ENCODE assay signal across 1 cellular context in the genomic region with DNA sequence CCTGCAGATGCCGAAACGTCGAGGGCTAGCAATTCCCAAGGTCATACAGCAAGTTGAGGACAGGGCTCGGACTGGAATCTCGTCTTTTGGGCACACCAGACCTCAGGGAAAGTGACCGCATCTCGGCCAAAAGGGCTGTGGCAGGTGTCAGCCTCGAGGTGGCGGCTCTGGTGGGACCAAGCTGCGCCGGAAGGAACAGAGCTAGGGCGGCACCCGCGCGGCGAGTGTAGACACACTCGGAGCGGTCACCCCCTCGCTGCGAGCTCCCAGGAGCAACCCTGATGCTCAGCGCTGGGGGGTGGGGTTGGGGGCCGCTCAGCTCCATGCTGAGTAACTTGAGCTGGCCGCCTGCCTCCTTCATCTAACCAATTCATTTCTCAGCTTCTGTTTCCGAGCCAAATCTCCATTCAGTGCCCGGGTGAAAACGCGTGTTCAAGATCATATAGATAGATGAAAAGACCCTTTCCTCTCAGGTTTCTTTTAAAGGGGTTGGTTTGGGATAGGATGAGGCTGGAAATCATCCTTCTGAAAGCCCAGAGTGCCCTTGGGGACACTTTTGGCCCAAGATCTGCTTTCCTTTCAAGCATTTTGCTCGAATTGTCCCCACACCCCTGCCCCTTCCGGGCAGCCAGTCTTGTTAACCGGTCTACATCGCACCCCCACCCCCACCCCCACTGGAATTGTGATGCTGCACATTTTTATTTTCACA.
TF ChIP-seq lines count a peak whose summit lies in the region.

No MANE protein-coding gene starts in this region.

TF ChIP-seq in K562, 482 proteins besides CTCF, POLR2A, EP300 and RAD21 (continued from another document and continues in another):
- TF ChIP-seq RNF2 (IDR thresholded peaks at IDR 0.05) (0 out of 2 replicates have a peak, but pooled peaks have one; percentile 35), HMGN3 (IDR thresholded peaks at IDR 0.05; ENCODE audit: borderline replicate concordance, extremely low read depth, insufficient read length, low read depth, low read length) (peak; percentile 86), NBN (IDR thresholded peaks at IDR 0.05; ENCODE audit: low read depth) (no peak), PURB (CRISPR knock-in tag; IDR thresholded peaks at IDR 0.05; ENCODE audit: low read depth) (no peak), CBFB (CRISPR knock-in tag; IDR thresholded peaks at IDR 0.05) (peak; percentile 71; the same call in 1 of the 2 replicates), TBP (optimal IDR thresholded peaks at IDR 0.05; ENCODE audit: low read depth, low read length) (no peak), ZNF197 (CRISPR knock-in tag; IDR thresholded peaks at IDR 0.05; ENCODE audit: low read depth) (no peak), HCFC1 (IDR thresholded peaks at IDR 0.05; ENCODE audit: low read depth, low read length) (no peak), POLR2H (tag; IDR thresholded peaks at IDR 0.05; ENCODE audit: low read depth) (no peak), POLR2G (IDR thresholded peaks at IDR 0.05; ENCODE audit: low read depth, low read length) (0 out of 2 replicates have a peak, but pooled peaks have one; percentile 15), MCM2 (IDR thresholded peaks at IDR 0.05; ENCODE audit: low read depth) (no peak), ZNF316 (IDR thresholded peaks at IDR 0.05) (no peak), PRPF4 (IDR thresholded peaks at IDR 0.05; ENCODE audit: insufficient read depth, low read depth, low read length, poor library complexity, severe bottlenecking) (no peak), ZNF347 (CRISPR knock-in tag; IDR thresholded peaks at IDR 0.05; ENCODE audit: low read depth) (no peak), SNRNP70 (optimal IDR thresholded peaks at IDR 0.05; ENCODE audit: low read depth, low read length) (no peak), SMARCB1 (IDR thresholded peaks at IDR 0.05; ENCODE audit: insufficient read length, low read depth) (no peak), POLR2AphosphoS5 (IDR thresholded peaks at IDR 0.05; ENCODE audit: control insufficient read depth, insufficient read depth, low read depth, low read length) (no peak), NRF1 (conservative IDR thresholded peaks at IDR 0.05 in 1 of 2, IDR thresholded peaks at IDR 0.05 in 1 of 2) (peak; percentile 75 to 81)
- TF ChIP-seq, protein P1, sequence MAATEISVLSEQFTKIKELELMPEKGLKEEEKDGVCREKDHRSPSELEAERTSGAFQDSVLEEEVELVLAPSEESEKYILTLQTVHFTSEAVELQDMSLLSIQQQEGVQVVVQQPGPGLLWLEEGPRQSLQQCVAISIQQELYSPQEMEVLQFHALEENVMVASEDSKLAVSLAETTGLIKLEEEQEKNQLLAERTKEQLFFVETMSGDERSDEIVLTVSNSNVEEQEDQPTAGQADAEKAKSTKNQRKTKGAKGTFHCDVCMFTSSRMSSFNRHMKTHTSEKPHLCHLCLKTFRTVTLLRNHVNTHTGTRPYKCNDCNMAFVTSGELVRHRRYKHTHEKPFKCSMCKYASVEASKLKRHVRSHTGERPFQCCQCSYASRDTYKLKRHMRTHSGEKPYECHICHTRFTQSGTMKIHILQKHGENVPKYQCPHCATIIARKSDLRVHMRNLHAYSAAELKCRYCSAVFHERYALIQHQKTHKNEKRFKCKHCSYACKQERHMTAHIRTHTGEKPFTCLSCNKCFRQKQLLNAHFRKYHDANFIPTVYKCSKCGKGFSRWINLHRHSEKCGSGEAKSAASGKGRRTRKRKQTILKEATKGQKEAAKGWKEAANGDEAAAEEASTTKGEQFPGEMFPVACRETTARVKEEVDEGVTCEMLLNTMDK (IDR thresholded peaks at IDR 0.05; ENCODE audit: borderline replicate concordance, insufficient read depth, low read depth, low read length, poor library complexity, severe bottlenecking): peak; percentile 59
- TF ChIP-seq, protein P2, sequence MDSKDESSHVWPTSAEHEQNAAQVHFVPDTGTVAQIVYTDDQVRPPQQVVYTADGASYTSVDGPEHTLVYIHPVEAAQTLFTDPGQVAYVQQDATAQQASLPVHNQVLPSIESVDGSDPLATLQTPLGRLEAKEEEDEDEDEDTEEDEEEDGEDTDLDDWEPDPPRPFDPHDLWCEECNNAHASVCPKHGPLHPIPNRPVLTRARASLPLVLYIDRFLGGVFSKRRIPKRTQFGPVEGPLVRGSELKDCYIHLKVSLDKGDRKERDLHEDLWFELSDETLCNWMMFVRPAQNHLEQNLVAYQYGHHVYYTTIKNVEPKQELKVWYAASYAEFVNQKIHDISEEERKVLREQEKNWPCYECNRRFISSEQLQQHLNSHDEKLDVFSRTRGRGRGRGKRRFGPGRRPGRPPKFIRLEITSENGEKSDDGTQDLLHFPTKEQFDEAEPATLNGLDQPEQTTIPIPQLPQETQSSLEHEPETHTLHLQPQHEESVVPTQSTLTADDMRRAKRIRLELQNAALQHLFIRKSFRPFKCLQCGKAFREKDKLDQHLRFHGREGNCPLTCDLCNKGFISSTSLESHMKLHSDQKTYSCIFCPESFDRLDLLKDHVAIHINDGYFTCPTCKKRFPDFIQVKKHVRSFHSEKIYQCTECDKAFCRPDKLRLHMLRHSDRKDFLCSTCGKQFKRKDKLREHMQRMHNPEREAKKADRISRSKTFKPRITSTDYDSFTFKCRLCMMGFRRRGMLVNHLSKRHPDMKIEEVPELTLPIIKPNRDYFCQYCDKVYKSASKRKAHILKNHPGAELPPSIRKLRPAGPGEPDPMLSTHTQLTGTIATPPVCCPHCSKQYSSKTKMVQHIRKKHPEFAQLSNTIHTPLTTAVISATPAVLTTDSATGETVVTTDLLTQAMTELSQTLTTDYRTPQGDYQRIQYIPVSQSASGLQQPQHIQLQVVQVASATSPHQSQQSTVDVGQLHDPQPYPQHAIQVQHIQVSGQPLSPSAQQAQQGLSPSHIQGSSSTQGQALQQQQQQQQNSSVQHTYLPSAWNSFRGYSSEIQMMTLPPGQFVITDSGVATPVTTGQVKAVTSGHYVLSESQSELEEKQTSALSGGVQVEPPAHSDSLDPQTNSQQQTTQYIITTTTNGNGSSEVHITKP (IDR thresholded peaks at IDR 0.05; ENCODE audit: partially characterized antibody): no peak
- TF ChIP-seq, protein P3, sequence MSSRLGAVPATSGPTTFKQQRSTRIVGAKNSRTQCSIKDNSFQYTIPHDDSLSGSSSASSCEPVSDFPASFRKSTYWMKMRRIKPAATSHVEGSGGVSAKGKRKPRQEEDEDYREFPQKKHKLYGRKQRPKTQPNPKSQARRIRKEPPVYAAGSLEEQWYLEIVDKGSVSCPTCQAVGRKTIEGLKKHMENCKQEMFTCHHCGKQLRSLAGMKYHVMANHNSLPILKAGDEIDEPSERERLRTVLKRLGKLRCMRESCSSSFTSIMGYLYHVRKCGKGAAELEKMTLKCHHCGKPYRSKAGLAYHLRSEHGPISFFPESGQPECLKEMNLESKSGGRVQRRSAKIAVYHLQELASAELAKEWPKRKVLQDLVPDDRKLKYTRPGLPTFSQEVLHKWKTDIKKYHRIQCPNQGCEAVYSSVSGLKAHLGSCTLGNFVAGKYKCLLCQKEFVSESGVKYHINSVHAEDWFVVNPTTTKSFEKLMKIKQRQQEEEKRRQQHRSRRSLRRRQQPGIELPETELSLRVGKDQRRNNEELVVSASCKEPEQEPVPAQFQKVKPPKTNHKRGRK (tag; IDR thresholded peaks at IDR 0.05): no peak
- TF ChIP-seq, protein P4, sequence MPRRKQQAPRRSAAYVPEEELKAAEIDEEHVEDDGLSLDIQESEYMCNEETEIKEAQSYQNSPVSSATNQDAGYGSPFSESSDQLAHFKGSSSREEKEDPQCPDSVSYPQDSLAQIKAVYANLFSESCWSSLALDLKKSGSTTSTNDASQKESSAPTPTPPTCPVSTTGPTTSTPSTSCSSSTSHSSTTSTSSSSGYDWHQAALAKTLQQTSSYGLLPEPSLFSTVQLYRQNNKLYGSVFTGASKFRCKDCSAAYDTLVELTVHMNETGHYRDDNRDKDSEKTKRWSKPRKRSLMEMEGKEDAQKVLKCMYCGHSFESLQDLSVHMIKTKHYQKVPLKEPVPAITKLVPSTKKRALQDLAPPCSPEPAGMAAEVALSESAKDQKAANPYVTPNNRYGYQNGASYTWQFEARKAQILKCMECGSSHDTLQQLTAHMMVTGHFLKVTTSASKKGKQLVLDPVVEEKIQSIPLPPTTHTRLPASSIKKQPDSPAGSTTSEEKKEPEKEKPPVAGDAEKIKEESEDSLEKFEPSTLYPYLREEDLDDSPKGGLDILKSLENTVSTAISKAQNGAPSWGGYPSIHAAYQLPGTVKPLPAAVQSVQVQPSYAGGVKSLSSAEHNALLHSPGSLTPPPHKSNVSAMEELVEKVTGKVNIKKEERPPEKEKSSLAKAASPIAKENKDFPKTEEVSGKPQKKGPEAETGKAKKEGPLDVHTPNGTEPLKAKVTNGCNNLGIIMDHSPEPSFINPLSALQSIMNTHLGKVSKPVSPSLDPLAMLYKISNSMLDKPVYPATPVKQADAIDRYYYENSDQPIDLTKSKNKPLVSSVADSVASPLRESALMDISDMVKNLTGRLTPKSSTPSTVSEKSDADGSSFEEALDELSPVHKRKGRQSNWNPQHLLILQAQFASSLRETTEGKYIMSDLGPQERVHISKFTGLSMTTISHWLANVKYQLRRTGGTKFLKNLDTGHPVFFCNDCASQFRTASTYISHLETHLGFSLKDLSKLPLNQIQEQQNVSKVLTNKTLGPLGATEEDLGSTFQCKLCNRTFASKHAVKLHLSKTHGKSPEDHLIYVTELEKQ (CRISPR knock-in tag; IDR thresholded peaks at IDR 0.05): no peak
- TF ChIP-seq, protein P5, sequence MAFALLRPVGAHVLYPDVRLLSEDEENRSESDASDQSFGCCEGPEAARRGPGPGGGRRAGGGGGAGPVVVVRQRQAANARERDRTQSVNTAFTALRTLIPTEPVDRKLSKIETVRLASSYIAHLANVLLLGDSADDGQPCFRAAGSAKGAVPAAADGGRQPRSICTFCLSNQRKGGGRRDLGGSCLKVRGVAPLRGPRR (CRISPR knock-in tag; IDR thresholded peaks at IDR 0.05): no peak
- TF ChIP-seq, protein P6, sequence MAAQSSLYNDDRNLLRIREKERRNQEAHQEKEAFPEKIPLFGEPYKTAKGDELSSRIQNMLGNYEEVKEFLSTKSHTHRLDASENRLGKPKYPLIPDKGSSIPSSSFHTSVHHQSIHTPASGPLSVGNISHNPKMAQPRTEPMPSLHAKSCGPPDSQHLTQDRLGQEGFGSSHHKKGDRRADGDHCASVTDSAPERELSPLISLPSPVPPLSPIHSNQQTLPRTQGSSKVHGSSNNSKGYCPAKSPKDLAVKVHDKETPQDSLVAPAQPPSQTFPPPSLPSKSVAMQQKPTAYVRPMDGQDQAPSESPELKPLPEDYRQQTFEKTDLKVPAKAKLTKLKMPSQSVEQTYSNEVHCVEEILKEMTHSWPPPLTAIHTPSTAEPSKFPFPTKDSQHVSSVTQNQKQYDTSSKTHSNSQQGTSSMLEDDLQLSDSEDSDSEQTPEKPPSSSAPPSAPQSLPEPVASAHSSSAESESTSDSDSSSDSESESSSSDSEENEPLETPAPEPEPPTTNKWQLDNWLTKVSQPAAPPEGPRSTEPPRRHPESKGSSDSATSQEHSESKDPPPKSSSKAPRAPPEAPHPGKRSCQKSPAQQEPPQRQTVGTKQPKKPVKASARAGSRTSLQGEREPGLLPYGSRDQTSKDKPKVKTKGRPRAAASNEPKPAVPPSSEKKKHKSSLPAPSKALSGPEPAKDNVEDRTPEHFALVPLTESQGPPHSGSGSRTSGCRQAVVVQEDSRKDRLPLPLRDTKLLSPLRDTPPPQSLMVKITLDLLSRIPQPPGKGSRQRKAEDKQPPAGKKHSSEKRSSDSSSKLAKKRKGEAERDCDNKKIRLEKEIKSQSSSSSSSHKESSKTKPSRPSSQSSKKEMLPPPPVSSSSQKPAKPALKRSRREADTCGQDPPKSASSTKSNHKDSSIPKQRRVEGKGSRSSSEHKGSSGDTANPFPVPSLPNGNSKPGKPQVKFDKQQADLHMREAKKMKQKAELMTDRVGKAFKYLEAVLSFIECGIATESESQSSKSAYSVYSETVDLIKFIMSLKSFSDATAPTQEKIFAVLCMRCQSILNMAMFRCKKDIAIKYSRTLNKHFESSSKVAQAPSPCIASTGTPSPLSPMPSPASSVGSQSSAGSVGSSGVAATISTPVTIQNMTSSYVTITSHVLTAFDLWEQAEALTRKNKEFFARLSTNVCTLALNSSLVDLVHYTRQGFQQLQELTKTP (IDR thresholded peaks at IDR 0.05; ENCODE audit: low read depth in 1 of 2, partially characterized antibody in 2 of 2): no peak
- TF ChIP-seq, protein P7, sequence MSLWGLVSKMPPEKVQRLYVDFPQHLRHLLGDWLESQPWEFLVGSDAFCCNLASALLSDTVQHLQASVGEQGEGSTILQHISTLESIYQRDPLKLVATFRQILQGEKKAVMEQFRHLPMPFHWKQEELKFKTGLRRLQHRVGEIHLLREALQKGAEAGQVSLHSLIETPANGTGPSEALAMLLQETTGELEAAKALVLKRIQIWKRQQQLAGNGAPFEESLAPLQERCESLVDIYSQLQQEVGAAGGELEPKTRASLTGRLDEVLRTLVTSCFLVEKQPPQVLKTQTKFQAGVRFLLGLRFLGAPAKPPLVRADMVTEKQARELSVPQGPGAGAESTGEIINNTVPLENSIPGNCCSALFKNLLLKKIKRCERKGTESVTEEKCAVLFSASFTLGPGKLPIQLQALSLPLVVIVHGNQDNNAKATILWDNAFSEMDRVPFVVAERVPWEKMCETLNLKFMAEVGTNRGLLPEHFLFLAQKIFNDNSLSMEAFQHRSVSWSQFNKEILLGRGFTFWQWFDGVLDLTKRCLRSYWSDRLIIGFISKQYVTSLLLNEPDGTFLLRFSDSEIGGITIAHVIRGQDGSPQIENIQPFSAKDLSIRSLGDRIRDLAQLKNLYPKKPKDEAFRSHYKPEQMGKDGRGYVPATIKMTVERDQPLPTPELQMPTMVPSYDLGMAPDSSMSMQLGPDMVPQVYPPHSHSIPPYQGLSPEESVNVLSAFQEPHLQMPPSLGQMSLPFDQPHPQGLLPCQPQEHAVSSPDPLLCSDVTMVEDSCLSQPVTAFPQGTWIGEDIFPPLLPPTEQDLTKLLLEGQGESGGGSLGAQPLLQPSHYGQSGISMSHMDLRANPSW (CRISPR knock-in tag; IDR thresholded peaks at IDR 0.05): no peak
- TF ChIP-seq, protein P8, sequence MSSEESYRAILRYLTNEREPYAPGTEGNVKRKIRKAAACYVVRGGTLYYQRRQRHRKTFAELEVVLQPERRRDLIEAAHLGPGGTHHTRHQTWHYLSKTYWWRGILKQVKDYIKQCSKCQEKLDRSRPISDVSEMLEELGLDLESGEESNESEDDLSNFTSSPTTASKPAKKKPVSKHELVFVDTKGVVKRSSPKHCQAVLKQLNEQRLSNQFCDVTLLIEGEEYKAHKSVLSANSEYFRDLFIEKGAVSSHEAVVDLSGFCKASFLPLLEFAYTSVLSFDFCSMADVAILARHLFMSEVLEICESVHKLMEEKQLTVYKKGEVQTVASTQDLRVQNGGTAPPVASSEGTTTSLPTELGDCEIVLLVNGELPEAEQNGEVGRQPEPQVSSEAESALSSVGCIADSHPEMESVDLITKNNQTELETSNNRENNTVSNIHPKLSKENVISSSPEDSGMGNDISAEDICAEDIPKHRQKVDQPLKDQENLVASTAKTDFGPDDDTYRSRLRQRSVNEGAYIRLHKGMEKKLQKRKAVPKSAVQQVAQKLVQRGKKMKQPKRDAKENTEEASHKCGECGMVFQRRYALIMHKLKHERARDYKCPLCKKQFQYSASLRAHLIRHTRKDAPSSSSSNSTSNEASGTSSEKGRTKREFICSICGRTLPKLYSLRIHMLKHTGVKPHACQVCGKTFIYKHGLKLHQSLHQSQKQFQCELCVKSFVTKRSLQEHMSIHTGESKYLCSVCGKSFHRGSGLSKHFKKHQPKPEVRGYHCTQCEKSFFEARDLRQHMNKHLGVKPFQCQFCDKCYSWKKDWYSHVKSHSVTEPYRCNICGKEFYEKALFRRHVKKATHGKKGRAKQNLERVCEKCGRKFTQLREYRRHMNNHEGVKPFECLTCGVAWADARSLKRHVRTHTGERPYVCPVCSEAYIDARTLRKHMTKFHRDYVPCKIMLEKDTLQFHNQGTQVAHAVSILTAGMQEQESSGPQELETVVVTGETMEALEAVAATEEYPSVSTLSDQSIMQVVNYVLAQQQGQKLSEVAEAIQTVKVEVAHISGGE (CRISPR knock-in tag; IDR thresholded peaks at IDR 0.05): no peak
- TF ChIP-seq, protein P9, sequence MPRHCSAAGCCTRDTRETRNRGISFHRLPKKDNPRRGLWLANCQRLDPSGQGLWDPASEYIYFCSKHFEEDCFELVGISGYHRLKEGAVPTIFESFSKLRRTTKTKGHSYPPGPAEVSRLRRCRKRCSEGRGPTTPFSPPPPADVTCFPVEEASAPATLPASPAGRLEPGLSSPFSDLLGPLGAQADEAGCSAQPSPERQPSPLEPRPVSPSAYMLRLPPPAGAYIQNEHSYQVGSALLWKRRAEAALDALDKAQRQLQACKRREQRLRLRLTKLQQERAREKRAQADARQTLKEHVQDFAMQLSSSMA (CRISPR knock-in tag; IDR thresholded peaks at IDR 0.05): no peak
